ENCODE assay signal across 8 cellular contexts in genomic region chr3:99875925-99876781, GRCh38. TPM values are rescaled to one million over a fixed set of nuclear protein-coding genes. Genes with fewer than 3 reads are reported as not detected.
DNase-seq lines count a peak whose midpoint lies in the region; ATAC-seq and TF ChIP-seq lines count a peak whose summit lies in the region.

No MANE protein-coding gene starts in this region.

- H3K27me3 ChIP-seq in SK-N-SH (ENCODE audit: insufficient read depth): no peaks in the 10 kb centered on the region
- no peaks in the 10 kb centered on the region for H3K27me3 ChIP-seq in thoracic aorta (replicated peaks; ENCODE audit: insufficient read depth)

- TF ChIP-seq EP300 in SK-N-SH (IDR thresholded peaks at IDR 0.05; ENCODE audit: borderline replicate concordance in 1 of 2, low read depth in 1 of 2, low read length in 1 of 2): peak in 1 of 2 experiments; percentile 28; a peak in 1 of 4 replicates

- ATAC-seq in GM19452 (IDR thresholded peaks at IDR 0.05; ENCODE audit: unreplicated experiment): peak; percentile 81
- peak; percentile 57 for ATAC-seq in HG03565 (IDR thresholded peaks at IDR 0.05; ENCODE audit: unreplicated experiment)
- ATAC-seq in Right ventricle myocardium inferior: peak; percentile 97
- peak; percentile 53 for ATAC-seq in thoracic aorta (ENCODE audit: insufficient number of reproducible peaks, low FRiP score, low read depth)

- intact Hi-C loops in Right ventricle myocardium inferior (cut with DNase I): loop anchor here (2.0 to 10.0 kb wide), 2 partner anchors 131 to 169 kb away; no protein-coding TSS in a partner anchor

- no peaks in the 10 kb centered on the region for H3K9me2 ChIP-seq in SK-N-SH

- POLR2A ChIA-PET in SK-N-SH (lab: Yijun Ruan, JAX): no interaction called here

- H3F3A ChIP-seq in SK-N-SH (replicated peaks; ENCODE audit: insufficient read depth): peaks cover 8% of the 10 kb centered on the region

- 8% methylated on average over 11 of the region's 62 CpGs for WGBS in SK-N-SH (ENCODE audit: low lambda C conversion rate)

- H3K36me3 Mint-ChIP-seq in activated naive CD8-positive, alpha-beta T cell: no peaks in the 10 kb centered on the region
- peaks cover 12% of the 10 kb centered on the region for H3K36me3 Mint-ChIP-seq in osteocyte (ENCODE audit: unreplicated experiment)

- H3K9me3 Mint-ChIP-seq in activated naive CD8-positive, alpha-beta T cell (ENCODE audit: low read depth): no peaks in the 10 kb centered on the region
- H3K9me3 Mint-ChIP-seq in osteocyte (ENCODE audit: unreplicated experiment): no peaks in the 10 kb centered on the region

- H3K4me1 ChIP-seq in SK-N-SH (ENCODE audit: control insufficient read depth in 1 of 2, insufficient read depth in 2 of 2, low read depth in 1 of 2, low read length in 1 of 2) (peaks cover 10 to 21% of the 10 kb centered on the region in 2 experiments; a peak in 3 of 4 replicates), thoracic aorta (ENCODE audit: control insufficient read depth in 1 of 2, low read depth in 2 of 2) (peaks cover 5 to 28% of the 10 kb centered on the region in 2 donors)

- 0 out of 2 replicates have a peak, but pooled peaks cover 3% of the 10 kb centered on the region for H4K20me1 ChIP-seq in SK-N-SH (ENCODE audit: insufficient read depth)

- peaks cover 48% of the 10 kb centered on the region for H3K79me2 ChIP-seq in SK-N-SH (ENCODE audit: insufficient read depth)

- H3K27ac ChIP-seq in SK-N-SH (ENCODE audit: low read depth in 2 of 2, low read length in 1 of 2) (peak overlapping the region; percentile 22 to 85), thoracic aorta (peak overlapping the region; percentile 98 to 99)

- H3K4me1 Mint-ChIP-seq in activated naive CD8-positive, alpha-beta T cell (ENCODE audit: low read depth): peaks cover 35% of the 10 kb centered on the region
- H3K4me1 Mint-ChIP-seq in osteocyte (ENCODE audit: unreplicated experiment): peaks cover 55% of the 10 kb centered on the region

- H3K27me3 Mint-ChIP-seq in activated naive CD8-positive, alpha-beta T cell: no peaks in the 10 kb centered on the region
- H3K27me3 Mint-ChIP-seq in osteocyte (ENCODE audit: unreplicated experiment): no peaks in the 10 kb centered on the region

- H3K4me2 ChIP-seq in SK-N-SH: peak overlapping the region; percentile 85

- peak overlapping the region; percentile 82 to 83 for H3K4me3 ChIP-seq in SK-N-SH (ENCODE audit: low read depth in 2 of 2, low read length in 1 of 2)
- H3K4me3 ChIP-seq in thoracic aorta: peak overlapping the region; percentile 96

- peak overlapping the region; percentile 22 for H3K27ac Mint-ChIP-seq in activated naive CD8-positive, alpha-beta T cell
- H3K27ac Mint-ChIP-seq in osteocyte (ENCODE audit: unreplicated experiment): peak overlapping the region; percentile 89

- H3K9ac ChIP-seq in SK-N-SH: peak overlapping the region; percentile 97

- TF ChIP-seq CTCF in SK-N-SH (IDR thresholded peaks at IDR 0.05) (peak; percentile 31; the same call in 1 of the 2 replicates), osteocyte (IDR thresholded peaks at IDR 0.05) (peak; percentile 22), thoracic aorta (IDR thresholded peaks at IDR 0.05) (peak; percentile 14)

- H2AFZ ChIP-seq in SK-N-SH (ENCODE audit: low read depth): peak overlapping the region; percentile 79

- peak; percentile 36; the same call in 1 of the 2 replicates for TF ChIP-seq RAD21 in SK-N-SH (IDR thresholded peaks at IDR 0.05; ENCODE audit: low read length)

- H3K4me3 Mint-ChIP-seq in activated naive CD8-positive, alpha-beta T cell: peak overlapping the region; percentile 81
- peak overlapping the region; percentile 86 for H3K4me3 Mint-ChIP-seq in osteocyte (ENCODE audit: unreplicated experiment)

- H3K9me3 ChIP-seq in SK-N-SH (no peaks in the 10 kb centered on the region), thoracic aorta (no peaks in the 10 kb centered on the region)

- H3K36me3 ChIP-seq in SK-N-SH (replicated peaks in 1 of 2; ENCODE audit: control insufficient read depth in 1 of 2, insufficient read depth in 2 of 2, low read length in 1 of 2): peaks cover 0 to 9% of the 10 kb centered on the region in 2 experiments
- no peaks in the 10 kb centered on the region for H3K36me3 ChIP-seq in thoracic aorta

- CTCF ChIA-PET in SK-N-SH (lab: Yijun Ruan, JAX): interaction anchor here (0.9 to 1.9 kb wide), 6 partner anchors 16 to 378 kb away, joined by 3 to 11 read pairs (median 7); no protein-coding TSS in a partner anchor

- DNase-seq in C1 segment of cervical spinal cord (lab: John Stamatoyannopoulos, UW) (peak in 13 of 14 donors; percentile 1 to 72 (median 40)), SK-N-SH (peak; percentile 88), Right ventricle myocardium inferior (ENCODE audit: missing footprints) (peak; percentile 92), osteocyte (ENCODE audit: extremely low spot score, unreplicated experiment) (peak; percentile 91), thoracic aorta (ENCODE audit: low spot score) (no peak)

TF ChIP-seq in SK-N-SH, 30 proteins besides CTCF, POLR2A, EP300 and RAD21 (continues in another document):
- TF ChIP-seq ELF1 (IDR thresholded peaks at IDR 0.05) (no peak), IRF3 (IDR thresholded peaks at IDR 0.05; ENCODE audit: low read depth, low read length) (no peak), POLR2AphosphoS5 (IDR thresholded peaks at IDR 0.05; ENCODE audit: low read depth, low read length) (peak; percentile 76), MXI1 (IDR thresholded peaks at IDR 0.05; ENCODE audit: low read depth, low read length) (peak; percentile 65; the same call in 1 of the 2 replicates), FOXJ3 (CRISPR knock-in tag; IDR thresholded peaks at IDR 0.05) (no peak), USF2 (IDR thresholded peaks at IDR 0.05; ENCODE audit: borderline replicate concordance, low read depth, low read length) (no peak), TAF1 (IDR thresholded peaks at IDR 0.05; ENCODE audit: borderline replicate concordance, low read depth, low read length) (peak; percentile 97), RXRA (IDR thresholded peaks at IDR 0.05; ENCODE audit: borderline replicate concordance, low read depth) (no peak), ZBTB33 (IDR thresholded peaks at IDR 0.05; ENCODE audit: borderline replicate concordance, low read depth) (peak; percentile 25; the same call in 1 of the 2 replicates), EZH2phosphoT487 (IDR thresholded peaks at IDR 0.05; ENCODE audit: borderline replicate concordance, low read depth) (no peak), SIN3A (IDR thresholded peaks at IDR 0.05; ENCODE audit: borderline replicate concordance, low read depth, low read length) (peak; percentile 42; the same call in 1 of the 2 replicates), TEAD4 (IDR thresholded peaks at IDR 0.05; ENCODE audit: borderline replicate concordance, insufficient read depth) (0 out of 2 replicates have a peak, but pooled peaks have one; percentile 12), USF1 (IDR thresholded peaks at IDR 0.05; ENCODE audit: borderline replicate concordance, low read depth) (no peak), CHD2 (IDR thresholded peaks at IDR 0.05; ENCODE audit: low read length, partially characterized antibody) (no peak)

RNA-seq across cellular contexts. Expression of gene CMSS1, which starts 58.5 kb away (rescaled TPM):
- 9.1 and 9.2 TPM in 2 replicates for polyA plus RNA-seq in SK-N-SH (2012; rRNA removed)
- 14.6 and 20.5 TPM in 2 replicates for polyA plus RNA-seq in SK-N-SH (2012; cell fraction: cytosol; rRNA removed)
- polyA plus RNA-seq in SK-N-SH (2012; cell fraction: nucleus; rRNA removed): 1.9 and 5.4 TPM in 2 replicates
- total RNA-seq in Right ventricle myocardium inferior (37.0 TPM), osteocyte (38.5 and 47.2 TPM in 2 replicates), thoracic aorta (10 to 100 TPM; 18.1 to 22.7 TPM)
